Comparison of ENCODE assay signal across 17 cellular contexts in the genomic region with DNA sequence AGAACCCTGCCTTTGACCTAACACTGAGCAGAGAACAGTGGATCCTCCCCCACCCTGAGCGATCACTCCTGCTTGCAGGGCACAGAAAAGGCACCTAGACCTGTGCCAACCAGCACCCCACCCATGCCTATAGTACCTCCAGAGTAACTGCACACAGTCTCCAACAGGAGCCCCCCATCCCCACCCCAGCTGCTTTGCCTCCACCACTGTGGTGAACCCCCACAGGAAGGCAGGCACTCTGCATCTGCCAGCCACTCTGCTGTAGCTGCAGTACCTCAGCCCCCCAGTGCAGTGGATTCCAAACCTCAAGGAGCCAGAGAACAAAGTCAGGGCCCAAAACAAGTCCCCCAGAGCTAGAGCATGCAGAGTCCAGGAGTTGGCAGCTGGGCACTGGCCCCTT. TPM values are rescaled to one million over a fixed set of nuclear protein-coding genes. Genes with fewer than 3 reads are reported as not detected.
A peak's percentile ranks its signal among the peaks of the same experiment; 100 is the strongest.
DNase-seq lines count a peak whose midpoint lies in the region; ATAC-seq and TF ChIP-seq lines count a peak whose summit lies in the region.
"Had no signal": no experiment of that assay in that cellular context is flagged by ENCODE, and none has a peak within 500 bp of the region (broad histone marks: within the 10 kb centered on the region; RNA-seq: fewer than 3 reads in every experiment).

No MANE protein-coding gene starts in this region.

- H3K36me3 Mint-ChIP-seq in endothelial cell (ENCODE audit: low read depth, unreplicated experiment), result peaks cover 13% of the 10 kb centered on the region

- H3K27ac ChIP-seq in right atrium auricular region (no peak overlapping the region), angular gyrus (ENCODE audit: low read depth, low read length) (peak overlapping the region; percentile 63), psoas muscle (no peak overlapping the region)

- no peaks in the 10 kb centered on the region for H3K9me3 Mint-ChIP-seq in endothelial cell (ENCODE audit: unreplicated experiment)

- peaks cover 4% of the 10 kb centered on the region for H3K4me1 Mint-ChIP-seq in endothelial cell (ENCODE audit: unreplicated experiment)

- H3K9me3 ChIP-seq in right atrium auricular region (no peaks in the 10 kb centered on the region), psoas muscle (peaks cover 18% of the 10 kb centered on the region)

- H3K36me3 ChIP-seq in right atrium auricular region, result no peaks in the 10 kb centered on the region
- H3K36me3 ChIP-seq in psoas muscle (ENCODE audit: insufficient read depth in 1 of 2, low read depth in 1 of 2), result no peaks in the 10 kb centered on the region

- DNase-seq in right atrium auricular region (ENCODE audit: low spot score) (peak; percentile 18), left ventricle myocardium superior (no peak), endothelial cell (ENCODE audit: low spot score) (no peak), NCI-H1694 treated with DMSO at 0.1 percent for 48 hours (lab: John Stamatoyannopoulos, UW) (no peak), psoas muscle (no peak)
- DNase-seq: Caco-2; CD4-positive, CD25-positive, alpha-beta regulatory T cell; H9; IMR-90; Kasumi-1; MM.1S; NCI-H1092 treated with DMSO at 0.1 percent for 48 hours; NCI-H187; NCI-H69; SIG-M5 had no signal

- 91 to 97% (median 92%) methylated on average over 1 of the region's 1 CpG for WGBS in psoas muscle, 3 donors

- H3K4me3 ChIP-seq in right atrium auricular region (no peak overlapping the region), psoas muscle (no peak overlapping the region)

- H3K4me1 ChIP-seq in right atrium auricular region (no peaks in the 10 kb centered on the region), psoas muscle (no peaks in the 10 kb centered on the region)
- H3K4me1 ChIP-seq: Caco-2 had no signal

- intact Hi-C loops in left ventricle myocardium superior (cut with micrococcal nuclease) (no loop called here), psoas muscle (cut with DNase I) (no loop called here)

- TF ChIP-seq CTCF in right atrium auricular region (IDR thresholded peaks at IDR 0.05), result no peak
- no peak for TF ChIP-seq CTCF in endothelial cell (IDR thresholded peaks at IDR 0.05; ENCODE audit: unreplicated experiment)
- no peak for TF ChIP-seq CTCF in psoas muscle (IDR thresholded peaks at IDR 0.05)

- H3K4me3 Mint-ChIP-seq in endothelial cell (ENCODE audit: unreplicated experiment), result no peak overlapping the region
- H3K4me3 Mint-ChIP-seq: CD4-positive, CD25-positive, alpha-beta regulatory T cell; H9 had no signal

- H3K27me3 ChIP-seq in right atrium auricular region (no peaks in the 10 kb centered on the region), psoas muscle (ENCODE audit: insufficient read depth in 3 of 3, low read length in 2 of 3) (no peaks in the 10 kb centered on the region)

- H3K27ac Mint-ChIP-seq in endothelial cell (ENCODE audit: unreplicated experiment), result peak overlapping the region; percentile 61

- H3K27me3 Mint-ChIP-seq in endothelial cell (ENCODE audit: unreplicated experiment), result peaks cover 7% of the 10 kb centered on the region

- ATAC-seq in left ventricle myocardium superior (no peak), HG03439 (IDR thresholded peaks at IDR 0.05; ENCODE audit: unreplicated experiment) (no peak), psoas muscle (no peak)

RNA-seq across cellular contexts. Expression of gene SPATC1L, which starts 10.7 kb away (rescaled TPM):
- total RNA-seq in right atrium auricular region, result 10 to 100 TPM in 1 of 2 donors, 1 to 10 TPM in 1; 8.7 to 12.5 TPM
- total RNA-seq in left ventricle myocardium superior, result 12.0 TPM
- total RNA-seq in endothelial cell (ENCODE audit: unreplicated experiment), result 25.3 TPM
- 1 to 10 TPM; 1.9 to 4.6 (median 3.2) TPM for total RNA-seq in psoas muscle
- polyA plus RNA-seq in psoas muscle, result 1 to 10 TPM; 3.7 to 6.0 (median 4.6) TPM

RNA-seq across cellular contexts. Expression of gene FTCD, which starts 18.2 kb away (rescaled TPM):
- total RNA-seq in right atrium auricular region, result under 1 TPM in 1 of 2 donors, not detected in 1; 0.24 TPM
- 1.5 TPM for total RNA-seq in left ventricle myocardium superior
- 1.5 TPM for total RNA-seq in endothelial cell (ENCODE audit: unreplicated experiment)
- 1 to 10 TPM in 1 of 4 donors, under 1 TPM in 1, not detected in 2; 0.16 to 2.0 TPM for total RNA-seq in psoas muscle
- polyA plus RNA-seq in psoas muscle, result under 1 TPM in 2 of 3 donors, not detected in 1; 0.03 to 0.09 TPM
- total RNA-seq: CD4-positive, CD25-positive, alpha-beta regulatory T cell; IMR-90 had no signal

RNA-seq across cellular contexts. Expression of gene LSS, which starts 55.0 kb away (rescaled TPM):
- total RNA-seq in right atrium auricular region (10 to 100 TPM; 31.4 to 36.6 TPM), left ventricle myocardium superior (58.3 TPM), endothelial cell (ENCODE audit: unreplicated experiment) (157 TPM), psoas muscle (10 to 100 TPM; 24.8 to 31.5 (median 30.4) TPM)
- 10 to 100 TPM; 10.7 to 19.3 (median 14.4) TPM for polyA plus RNA-seq in psoas muscle
